ENCODE assay signal across 22 cellular contexts in the genomic region with DNA sequence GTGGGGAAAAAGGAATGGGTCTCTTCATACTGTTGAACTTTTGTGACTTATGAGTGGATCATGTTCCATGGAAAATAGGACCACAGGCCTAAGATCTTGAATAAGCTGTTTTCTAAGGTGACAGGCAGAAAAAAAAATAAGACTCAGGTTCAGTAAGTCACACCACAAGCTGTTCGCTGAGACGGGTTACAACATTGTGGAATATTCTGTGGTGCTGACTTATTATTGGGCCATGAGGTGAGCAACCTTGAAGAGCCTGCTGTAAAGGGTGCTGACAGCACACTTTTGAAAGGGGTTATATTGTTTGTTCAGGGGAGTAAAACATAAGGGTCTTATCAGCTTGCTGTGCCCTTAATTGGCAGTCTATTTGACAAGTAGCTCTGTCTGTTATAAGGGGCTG.
"Had no signal": no experiment of that assay in that cellular context is flagged by ENCODE, and none has a peak within 500 bp of the region (broad histone marks: within the 10 kb centered on the region; RNA-seq: fewer than 3 reads in every experiment).

No MANE protein-coding gene starts in this region.

- DNase-seq: activated CD4-positive, alpha-beta T cell treated with anti-CD3 and anti-CD28 coated beads for 4 hours; activated CD8-positive, alpha-beta memory T cell treated with anti-CD3 and anti-CD28 coated beads, Interleukin-2, amount 50 U/mL, for 4 hours; activated CD8-positive, alpha-beta T cell treated with anti-CD3 and anti-CD28 coated beads for 36 hours; activated gamma-delta T cell treated with Interleukin-2 at 50 U/mL for 16 hours; activated naive CD4-positive, alpha-beta T cell treated with anti-CD3 and anti-CD28 coated beads, Interleukin-2, amount 10 ng/mL, durations not matched to agents 7 days and 5 days; activated naive CD8-positive, alpha-beta T cell treated with anti-CD3 and anti-CD28 coated beads for 36 hours; activated T-cell treated with anti-CD3 and anti-CD28 coated beads, Interleukin-2, amount 50 U/mL, for 72 hours; anterior cingulate cortex; caudate nucleus; MG63; MV-4-11; NCI-H1092 treated with DMSO at 0.1 percent for 48 hours; NCI-H1436 treated with DMSO at 0.1 percent for 48 hours; NCI-H1930; NCI-H226; NCI-H526; NCI-H82; Peyer's patch; Right ventricle myocardium superior; SJCRH30; T-helper 1 cell; WERI-Rb-1 had no signal

- ATAC-seq: activated CD8-positive, alpha-beta T cell treated with anti-CD3 and anti-CD28 coated beads for 36 hours; activated T-cell treated with anti-CD3 and anti-CD28 coated beads, Interleukin-2, amount 50 U/mL, for 72 hours had no signal
